In genomic region chr9:116816484-116816883, GRCh38 we compare ENCODE assay signal across 21 cellular contexts.
DNase-seq lines count a peak whose midpoint lies in the region; ATAC-seq and TF ChIP-seq lines count a peak whose summit lies in the region.
"Had no signal": no experiment of that assay in that cellular context is flagged by ENCODE, and none has a peak within 500 bp of the region (broad histone marks: within the 10 kb centered on the region; RNA-seq: fewer than 3 reads in every experiment).

No MANE protein-coding gene starts in this region.

- H3K9me3 ChIP-seq in RWPE2 (ENCODE audit: severe bottlenecking) (no peaks in the 10 kb centered on the region), right lobe of liver (no peaks in the 10 kb centered on the region)
- H3K9me3 ChIP-seq: BE2C; BLaER1 treated with 17β-estradiol and CSF1 and Interleukin-3, amounts not matched to agents 10 nM and 100 nM had no signal

- H3K27ac Mint-ChIP-seq in activated naive CD8-positive, alpha-beta T cell treated with anti-CD3 and anti-CD28 coated beads for 36 hours, result peak overlapping the region; percentile 50
- H3K27ac Mint-ChIP-seq in activated naive CD8-positive, alpha-beta T cell treated with anti-CD3 and anti-CD28 coated beads, Interleukin-2, amount 50 U/mL, for 24 hours, result no peak overlapping the region
- peak overlapping the region; percentile 25 for H3K27ac Mint-ChIP-seq in nephron progenitor cell
- H3K27ac Mint-ChIP-seq: CD14-positive monocyte; CD4-positive, alpha-beta T cell; CD8-positive, alpha-beta memory T cell; GM23338 had no signal

- ATAC-seq in activated naive CD8-positive, alpha-beta T cell treated with anti-CD3 and anti-CD28 coated beads, Interleukin-2, amount 50 U/mL, for 24 hours, result no peak
- ATAC-seq in RWPE2 (ENCODE audit: low read depth), result peak; percentile 58; the same call in 2 of the 3 replicates
- ATAC-seq in GM21528 (IDR thresholded peaks at IDR 0.05; ENCODE audit: low FRiP score, unreplicated experiment), result no peak
- no peak for ATAC-seq in right lobe of liver
- ATAC-seq: GM23338 had no signal

- TF ChIP-seq POLR2A in right lobe of liver (IDR thresholded peaks at IDR 0.05), result no peak

- intact Hi-C loops in right lobe of liver (cut with DNase I), result no loop called here

- H3K4me3 Mint-ChIP-seq in activated naive CD8-positive, alpha-beta T cell treated with anti-CD3 and anti-CD28 coated beads for 36 hours, result no peak overlapping the region
- no peak overlapping the region for H3K4me3 Mint-ChIP-seq in activated naive CD8-positive, alpha-beta T cell treated with anti-CD3 and anti-CD28 coated beads, Interleukin-2, amount 50 U/mL, for 24 hours
- no peak overlapping the region for H3K4me3 Mint-ChIP-seq in nephron progenitor cell
- H3K4me3 Mint-ChIP-seq: CD14-positive monocyte; CD4-positive, alpha-beta T cell; CD8-positive, alpha-beta memory T cell; GM23338 had no signal

- no peaks in the 10 kb centered on the region for H3K9me3 Mint-ChIP-seq in activated naive CD8-positive, alpha-beta T cell treated with anti-CD3 and anti-CD28 coated beads for 36 hours
- H3K9me3 Mint-ChIP-seq in activated naive CD8-positive, alpha-beta T cell treated with anti-CD3 and anti-CD28 coated beads, Interleukin-2, amount 50 U/mL, for 24 hours, result peaks cover 3% of the 10 kb centered on the region
- no peaks in the 10 kb centered on the region for H3K9me3 Mint-ChIP-seq in nephron progenitor cell
- H3K9me3 Mint-ChIP-seq: CD4-positive, alpha-beta T cell; GM23338 had no signal

- no peak for DNase-seq in activated naive CD8-positive, alpha-beta T cell treated with anti-CD3 and anti-CD28 coated beads for 36 hours
- DNase-seq in activated naive CD8-positive, alpha-beta T cell treated with anti-CD3 and anti-CD28 coated beads, Interleukin-2, amount 50 U/mL, for 24 hours, result no peak
- DNase-seq in RWPE2 (ENCODE audit: low spot score) (no peak), islet precursor cell (peak; percentile 60), nephron progenitor cell (no peak), right lobe of liver (no peak), superior temporal gyrus (ENCODE audit: extremely low spot score) (no peak)
- DNase-seq: BE2C; CD4-positive, alpha-beta T cell; CD8-positive, alpha-beta memory T cell; DMS 273 treated with DMSO at 0.1 percent for 48 hours; DMS79; EL; GDM1; HCEC 1CT had no signal

- no peaks in the 10 kb centered on the region for H3K36me3 Mint-ChIP-seq in activated naive CD8-positive, alpha-beta T cell treated with anti-CD3 and anti-CD28 coated beads for 36 hours
- no peaks in the 10 kb centered on the region for H3K36me3 Mint-ChIP-seq in activated naive CD8-positive, alpha-beta T cell treated with anti-CD3 and anti-CD28 coated beads, Interleukin-2, amount 50 U/mL, for 24 hours (ENCODE audit: low read depth)
- H3K36me3 Mint-ChIP-seq in nephron progenitor cell (ENCODE audit: low read depth), result no peaks in the 10 kb centered on the region
- H3K36me3 Mint-ChIP-seq: CD14-positive monocyte; CD8-positive, alpha-beta memory T cell had no signal

- peaks cover 10% of the 10 kb centered on the region for H3K4me1 ChIP-seq in RWPE2 (ENCODE audit: insufficient read depth, poor library complexity, severe bottlenecking)
- H3K4me1 ChIP-seq in right lobe of liver, result no peaks in the 10 kb centered on the region
- H3K4me1 ChIP-seq: BE2C; BLaER1 treated with 17β-estradiol and CSF1 and Interleukin-3, amounts not matched to agents 10 nM and 100 nM had no signal

- H3K27ac ChIP-seq in RWPE2 (ENCODE audit: poor library complexity, severe bottlenecking) (no peak overlapping the region), right lobe of liver (no peak overlapping the region)
- H3K27ac ChIP-seq: 22Rv1; BLaER1 treated with 17β-estradiol and CSF1 and Interleukin-3, amounts not matched to agents 10 nM and 100 nM had no signal

- H3K4me1 Mint-ChIP-seq in activated naive CD8-positive, alpha-beta T cell treated with anti-CD3 and anti-CD28 coated beads for 36 hours, result no peaks in the 10 kb centered on the region
- no peaks in the 10 kb centered on the region for H3K4me1 Mint-ChIP-seq in activated naive CD8-positive, alpha-beta T cell treated with anti-CD3 and anti-CD28 coated beads, Interleukin-2, amount 50 U/mL, for 24 hours
- H3K4me1 Mint-ChIP-seq in nephron progenitor cell, result peaks cover 5% of the 10 kb centered on the region
- H3K4me1 Mint-ChIP-seq: CD14-positive monocyte; CD8-positive, alpha-beta memory T cell had no signal

- 45% methylated on average over 2 of the region's 2 CpGs for WGBS in right lobe of liver (ENCODE audit: insufficient coverage, low coverage, low lambda C conversion rate, missing lambda C conversion rate)

- H3K27me3 ChIP-seq in RWPE2 (ENCODE audit: insufficient read depth, poor library complexity, severe bottlenecking), result no peaks in the 10 kb centered on the region
- H3K27me3 ChIP-seq in right lobe of liver, result no peaks in the 10 kb centered on the region
- H3K27me3 ChIP-seq: BE2C; BLaER1 treated with 17β-estradiol and CSF1 and Interleukin-3, amounts not matched to agents 10 nM and 100 nM had no signal

- no peaks in the 10 kb centered on the region for H3K36me3 ChIP-seq in RWPE2 (ENCODE audit: low read depth)
- H3K36me3 ChIP-seq in right lobe of liver, result no peaks in the 10 kb centered on the region
- H3K36me3 ChIP-seq: BLaER1 treated with 17β-estradiol and CSF1 and Interleukin-3, amounts not matched to agents 10 nM and 100 nM had no signal

- H3K4me3 ChIP-seq in RWPE2 (ENCODE audit: severe bottlenecking), result no peak overlapping the region
- no peak overlapping the region for H3K4me3 ChIP-seq in right lobe of liver
- H3K4me3 ChIP-seq: BLaER1 treated with 17β-estradiol and CSF1 and Interleukin-3, amounts not matched to agents 10 nM and 100 nM; GM12878; GM23338 had no signal

- peaks cover 11% of the 10 kb centered on the region for H3K27me3 Mint-ChIP-seq in activated naive CD8-positive, alpha-beta T cell treated with anti-CD3 and anti-CD28 coated beads for 36 hours
- peaks cover 8% of the 10 kb centered on the region for H3K27me3 Mint-ChIP-seq in activated naive CD8-positive, alpha-beta T cell treated with anti-CD3 and anti-CD28 coated beads, Interleukin-2, amount 50 U/mL, for 24 hours
- peaks cover 7% of the 10 kb centered on the region for H3K27me3 Mint-ChIP-seq in nephron progenitor cell (ENCODE audit: low read depth, poor library complexity)

- TF ChIP-seq CTCF in RWPE2 (IDR thresholded peaks at IDR 0.05; ENCODE audit: poor library complexity, severe bottlenecking), result no peak
- no peak for TF ChIP-seq CTCF in nephron progenitor cell (IDR thresholded peaks at IDR 0.05)
- TF ChIP-seq CTCF in right lobe of liver (IDR thresholded peaks at IDR 0.05), result no peak
